ENCODE assay signal across 12 cellular contexts in the genomic region with DNA sequence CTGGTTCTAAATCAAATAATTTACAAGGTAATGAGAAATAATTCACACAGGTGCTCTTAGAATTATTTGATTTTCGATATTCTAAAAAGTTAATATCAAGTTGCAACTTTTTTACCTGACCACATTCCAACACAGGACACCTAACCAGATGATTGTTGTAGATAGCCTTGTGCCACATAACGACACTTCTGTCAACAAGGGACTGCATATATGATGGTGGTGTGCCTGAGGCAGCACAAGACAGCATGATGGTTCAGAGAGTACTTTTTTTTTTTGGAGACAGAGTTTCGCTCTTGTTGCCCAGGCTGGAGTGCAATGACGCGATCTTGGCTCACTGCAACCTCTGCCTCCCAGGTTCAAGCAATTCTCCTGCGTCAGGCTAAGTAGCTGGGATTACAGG.
DNase-seq lines count a peak whose midpoint lies in the region; ATAC-seq and TF ChIP-seq lines count a peak whose summit lies in the region.
"Had no signal": no experiment of that assay in that cellular context is flagged by ENCODE, and none has a peak within 500 bp of the region (broad histone marks: within the 10 kb centered on the region; RNA-seq: fewer than 3 reads in every experiment).

No MANE protein-coding gene starts in this region.

- H3K27ac ChIP-seq in heart left ventricle (peak overlapping the region in 1 of 12 donors; percentile 63), transverse colon (no peak overlapping the region)
- H3K27ac ChIP-seq: BLaER1 treated with 17β-estradiol and CSF1 and Interleukin-3, amounts not matched to agents 10 nM and 100 nM; HL-60 had no signal

- in situ Hi-C loops in transverse colon (cut with MboI; ENCODE audit: low pct_ligation_motif_present in 1 of 4, low pct_unique_long_range_greater_than_20kb in 1 of 4, low sequenced_read_pairs in 3 of 4), result no loop called here

- H3K9me3 ChIP-seq in heart left ventricle (no peaks in the 10 kb centered on the region), transverse colon (no peaks in the 10 kb centered on the region)
- H3K9me3 ChIP-seq: BLaER1 treated with 17β-estradiol and CSF1 and Interleukin-3, amounts not matched to agents 10 nM and 100 nM had no signal

- no peaks in the 10 kb centered on the region; the same call in 1 of the 2 replicates for H3K27me3 Mint-ChIP-seq in WTC11 (ENCODE audit: low read depth)
- peaks cover 6% of the 10 kb centered on the region for H3K27me3 Mint-ChIP-seq in neural crest cell (ENCODE audit: low read depth)

- peaks cover 42% of the 10 kb centered on the region for H3K4me1 Mint-ChIP-seq in WTC11
- peaks cover 14% of the 10 kb centered on the region for H3K4me1 Mint-ChIP-seq in neural crest cell

- H3K27me3 ChIP-seq in heart left ventricle (no peaks in the 10 kb centered on the region), transverse colon (peaks cover 8% of the 10 kb centered on the region)
- H3K27me3 ChIP-seq: BLaER1 treated with 17β-estradiol and CSF1 and Interleukin-3, amounts not matched to agents 10 nM and 100 nM had no signal

- intact Hi-C loops in heart left ventricle (cut with DNase I) (loop anchor here in 1 of 10 donors (5.0 kb wide), 1 partner anchor 54 kb away; no protein-coding TSS in a partner anchor), left cardiac atrium (cut with DNase I) (no loop called here), transverse colon (cut with DNase I; ENCODE audit: low total_unique reads) (no loop called here)

- DNase-seq in heart left ventricle (no peak), left cardiac atrium (no peak), WTC11 (ENCODE audit: low spot score) (no peak), neural crest cell (ENCODE audit: low read depth, low spot score) (no peak), NOMO-1 treated with dmso at 0.1 percent for 144 hours (lab: John Stamatoyannopoulos, UW; ENCODE audit: unreplicated experiment) (no peak), transverse colon (no peak)
- DNase-seq: ACHN; CD4-positive, CD25-positive, alpha-beta regulatory T cell; H7 had no signal

- CTCF ChIA-PET in WTC11 (lab: Charles Lee), result interaction anchor here (1.8 kb wide), 1 partner anchor 17 kb away, joined by 6 read pairs; no protein-coding TSS in a partner anchor

- peaks cover 0 to 24% (median 18%) of the 10 kb centered on the region in 12 donors for H3K4me1 ChIP-seq in heart left ventricle
- peaks cover 0 to 15% (median 10%) of the 10 kb centered on the region in 4 donors for H3K4me1 ChIP-seq in transverse colon
- H3K4me1 ChIP-seq: BLaER1 treated with 17β-estradiol and CSF1 and Interleukin-3, amounts not matched to agents 10 nM and 100 nM had no signal

- H3K4me3 ChIP-seq in heart left ventricle (no peak overlapping the region), transverse colon (no peak overlapping the region)
- H3K4me3 ChIP-seq: BLaER1 treated with 17β-estradiol and CSF1 and Interleukin-3, amounts not matched to agents 10 nM and 100 nM had no signal

- H3K36me3 ChIP-seq in heart left ventricle, result peaks cover 0 to 49% (median 20%) of the 10 kb centered on the region in 9 donors
- H3K36me3 ChIP-seq in transverse colon, result no peaks in the 10 kb centered on the region
- H3K36me3 ChIP-seq: BLaER1 treated with 17β-estradiol and CSF1 and Interleukin-3, amounts not matched to agents 10 nM and 100 nM had no signal

- no peak for TF ChIP-seq EP300 in transverse colon (IDR thresholded peaks at IDR 0.05; ENCODE audit: low read depth)

- POLR2A ChIA-PET in WTC11 (lab: Charles Lee), result no interaction called here

- ATAC-seq in heart left ventricle (peak; percentile 5 to 31 (median 21)), left cardiac atrium (no peak), WTC11 (no peak), HG02973 (IDR thresholded peaks at IDR 0.05; ENCODE audit: unreplicated experiment) (no peak)

- H3K36me3 Mint-ChIP-seq in WTC11 (no peaks in the 10 kb centered on the region), neural crest cell (ENCODE audit: low read depth) (no peaks in the 10 kb centered on the region)
- H3K36me3 Mint-ChIP-seq: CD4-positive, CD25-positive, alpha-beta regulatory T cell had no signal

- TF ChIP-seq CTCF in heart left ventricle (IDR thresholded peaks at IDR 0.05) (no peak), WTC11 (IDR thresholded peaks at IDR 0.05) (no peak), neural crest cell (conservative IDR thresholded peaks at IDR 0.05) (no peak), transverse colon (IDR thresholded peaks at IDR 0.05) (no peak)

- TF ChIP-seq POLR2A in heart left ventricle (IDR thresholded peaks at IDR 0.05) (no peak), transverse colon (IDR thresholded peaks at IDR 0.05) (no peak)

- H3K4me3 Mint-ChIP-seq in WTC11, result peak overlapping the region; percentile 32; the same call in 1 of the 2 replicates
- H3K4me3 Mint-ChIP-seq in neural crest cell, result peak overlapping the region; percentile 44
- H3K4me3 Mint-ChIP-seq: CD4-positive, CD25-positive, alpha-beta regulatory T cell had no signal

- H3K9me3 Mint-ChIP-seq in WTC11, result no peaks in the 10 kb centered on the region
- no peaks in the 10 kb centered on the region for H3K9me3 Mint-ChIP-seq in neural crest cell

- WGBS in heart left ventricle, 4 donors, result 70 to 82% (median 76%) methylated on average over 6 of the region's 6 CpGs
- 89 to 90% methylated on average over 2 to 6 of the region's 6 CpGs for WGBS in transverse colon (ENCODE audit: low coverage in 1 of 2), 2 donors

- H3K27ac Mint-ChIP-seq in WTC11 (0 out of 2 replicates have a peak overlapping the region, but pooled peaks have one; percentile 45), neural crest cell (ENCODE audit: unreplicated experiment) (no peak overlapping the region)
- H3K27ac Mint-ChIP-seq: CD4-positive, CD25-positive, alpha-beta regulatory T cell had no signal

TF ChIP-seq in WTC11, 78 proteins besides CTCF, POLR2A, EP300 and RAD21 (continues in another document):
- TF ChIP-seq CBFB (CRISPR knock-in tag; IDR thresholded peaks at IDR 0.05; ENCODE audit: low read depth) (no peak), TEAD1 (CRISPR knock-in tag; IDR thresholded peaks at IDR 0.05) (no peak), ATF1 (CRISPR knock-in tag; IDR thresholded peaks at IDR 0.05) (no peak), NR1H2 (CRISPR knock-in tag; IDR thresholded peaks at IDR 0.05) (no peak), ETV6 (CRISPR knock-in tag; IDR thresholded peaks at IDR 0.05) (no peak)
- TF ChIP-seq, protein P1, sequence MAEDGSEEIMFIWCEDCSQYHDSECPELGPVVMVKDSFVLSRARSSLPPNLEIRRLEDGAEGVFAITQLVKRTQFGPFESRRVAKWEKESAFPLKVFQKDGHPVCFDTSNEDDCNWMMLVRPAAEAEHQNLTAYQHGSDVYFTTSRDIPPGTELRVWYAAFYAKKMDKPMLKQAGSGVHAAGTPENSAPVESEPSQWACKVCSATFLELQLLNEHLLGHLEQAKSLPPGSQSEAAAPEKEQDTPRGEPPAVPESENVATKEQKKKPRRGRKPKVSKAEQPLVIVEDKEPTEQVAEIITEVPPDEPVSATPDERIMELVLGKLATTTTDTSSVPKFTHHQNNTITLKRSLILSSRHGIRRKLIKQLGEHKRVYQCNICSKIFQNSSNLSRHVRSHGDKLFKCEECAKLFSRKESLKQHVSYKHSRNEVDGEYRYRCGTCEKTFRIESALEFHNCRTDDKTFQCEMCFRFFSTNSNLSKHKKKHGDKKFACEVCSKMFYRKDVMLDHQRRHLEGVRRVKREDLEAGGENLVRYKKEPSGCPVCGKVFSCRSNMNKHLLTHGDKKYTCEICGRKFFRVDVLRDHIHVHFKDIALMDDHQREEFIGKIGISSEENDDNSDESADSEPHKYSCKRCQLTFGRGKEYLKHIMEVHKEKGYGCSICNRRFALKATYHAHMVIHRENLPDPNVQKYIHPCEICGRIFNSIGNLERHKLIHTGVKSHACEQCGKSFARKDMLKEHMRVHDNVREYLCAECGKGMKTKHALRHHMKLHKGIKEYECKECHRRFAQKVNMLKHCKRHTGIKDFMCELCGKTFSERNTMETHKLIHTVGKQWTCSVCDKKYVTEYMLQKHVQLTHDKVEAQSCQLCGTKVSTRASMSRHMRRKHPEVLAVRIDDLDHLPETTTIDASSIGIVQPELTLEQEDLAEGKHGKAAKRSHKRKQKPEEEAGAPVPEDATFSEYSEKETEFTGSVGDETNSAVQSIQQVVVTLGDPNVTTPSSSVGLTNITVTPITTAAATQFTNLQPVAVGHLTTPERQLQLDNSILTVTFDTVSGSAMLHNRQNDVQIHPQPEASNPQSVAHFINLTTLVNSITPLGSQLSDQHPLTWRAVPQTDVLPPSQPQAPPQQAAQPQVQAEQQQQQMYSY (CRISPR knock-in tag; IDR thresholded peaks at IDR 0.05), result no peak
- TF ChIP-seq, protein P2, sequence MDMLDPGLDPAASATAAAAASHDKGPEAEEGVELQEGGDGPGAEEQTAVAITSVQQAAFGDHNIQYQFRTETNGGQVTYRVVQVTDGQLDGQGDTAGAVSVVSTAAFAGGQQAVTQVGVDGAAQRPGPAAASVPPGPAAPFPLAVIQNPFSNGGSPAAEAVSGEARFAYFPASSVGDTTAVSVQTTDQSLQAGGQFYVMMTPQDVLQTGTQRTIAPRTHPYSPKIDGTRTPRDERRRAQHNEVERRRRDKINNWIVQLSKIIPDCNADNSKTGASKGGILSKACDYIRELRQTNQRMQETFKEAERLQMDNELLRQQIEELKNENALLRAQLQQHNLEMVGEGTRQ (CRISPR knock-in tag; IDR thresholded peaks at IDR 0.05), result no peak
- TF ChIP-seq, protein P3, sequence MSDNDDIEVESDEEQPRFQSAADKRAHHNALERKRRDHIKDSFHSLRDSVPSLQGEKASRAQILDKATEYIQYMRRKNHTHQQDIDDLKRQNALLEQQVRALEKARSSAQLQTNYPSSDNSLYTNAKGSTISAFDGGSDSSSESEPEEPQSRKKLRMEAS (CRISPR knock-in tag; IDR thresholded peaks at IDR 0.05), result no peak
- TF ChIP-seq, protein P4, sequence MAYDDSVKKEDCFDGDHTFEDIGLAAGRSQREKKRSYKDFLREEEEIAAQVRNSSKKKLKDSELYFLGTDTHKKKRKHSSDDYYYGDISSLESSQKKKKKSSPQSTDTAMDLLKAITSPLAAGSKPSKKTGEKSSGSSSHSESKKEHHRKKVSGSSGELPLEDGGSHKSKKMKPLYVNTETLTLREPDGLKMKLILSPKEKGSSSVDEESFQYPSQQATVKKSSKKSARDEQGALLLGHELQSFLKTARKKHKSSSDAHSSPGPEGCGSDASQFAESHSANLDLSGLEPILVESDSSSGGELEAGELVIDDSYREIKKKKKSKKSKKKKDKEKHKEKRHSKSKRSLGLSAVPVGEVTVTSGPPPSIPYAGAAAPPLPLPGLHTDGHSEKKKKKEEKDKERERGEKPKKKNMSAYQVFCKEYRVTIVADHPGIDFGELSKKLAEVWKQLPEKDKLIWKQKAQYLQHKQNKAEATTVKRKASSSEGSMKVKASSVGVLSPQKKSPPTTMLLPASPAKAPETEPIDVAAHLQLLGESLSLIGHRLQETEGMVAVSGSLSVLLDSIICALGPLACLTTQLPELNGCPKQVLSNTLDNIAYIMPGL (CRISPR knock-in tag; IDR thresholded peaks at IDR 0.05), result no peak

Comparison
In these comparisons a context has a peak if more than half of its experiments do, and no peak if none do; other contexts are left out.
1. ATAC-seq: peak in heart left ventricle (4 of 4); none in left cardiac atrium (0 of 2), WTC11 (single experiment) and HG02973 (single experiment).